In the genomic region with DNA sequence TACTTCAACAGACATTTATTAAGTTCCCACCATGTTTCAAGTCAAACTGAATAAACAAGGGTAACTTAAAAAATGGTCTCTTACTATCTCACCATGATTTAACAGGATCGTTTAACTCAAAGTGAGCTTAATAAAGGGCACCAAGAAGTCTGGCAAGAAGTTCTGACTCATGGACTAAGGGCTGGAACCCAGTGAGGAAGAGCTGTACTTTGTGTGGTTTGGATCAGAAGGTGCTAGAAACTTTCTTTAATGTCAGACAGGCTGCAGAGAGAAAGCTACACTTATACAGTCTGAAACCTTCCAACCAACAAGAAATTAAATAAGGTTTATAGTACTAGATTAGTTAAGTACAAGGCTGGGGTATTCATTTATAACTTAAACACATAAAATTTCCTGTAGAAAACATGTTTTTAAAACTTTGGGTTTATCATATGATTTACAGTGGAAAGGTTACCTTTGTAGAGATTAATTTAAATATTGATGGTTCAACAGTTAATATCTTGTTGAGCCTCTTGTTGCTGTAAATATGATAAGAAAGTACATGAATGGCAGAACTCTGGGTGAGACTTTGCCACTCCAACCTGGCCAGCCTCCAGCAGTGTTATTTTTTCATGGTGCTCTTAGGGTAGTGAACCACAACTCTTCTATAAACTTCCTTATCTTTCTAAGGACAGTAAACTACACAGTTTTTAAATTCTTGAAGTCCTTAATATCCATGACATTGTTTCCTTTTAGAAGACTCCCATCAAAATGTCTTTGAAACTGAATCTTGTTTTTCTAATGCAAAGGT, we compare ENCODE assay signal across 1 cellular context.
TF ChIP-seq lines count a peak whose summit lies in the region.

No MANE protein-coding gene starts in this region.

TF ChIP-seq in HEK293, 187 proteins besides CTCF, POLR2A, EP300 and RAD21 (continued from another document):
- TF ChIP-seq, protein P1, sequence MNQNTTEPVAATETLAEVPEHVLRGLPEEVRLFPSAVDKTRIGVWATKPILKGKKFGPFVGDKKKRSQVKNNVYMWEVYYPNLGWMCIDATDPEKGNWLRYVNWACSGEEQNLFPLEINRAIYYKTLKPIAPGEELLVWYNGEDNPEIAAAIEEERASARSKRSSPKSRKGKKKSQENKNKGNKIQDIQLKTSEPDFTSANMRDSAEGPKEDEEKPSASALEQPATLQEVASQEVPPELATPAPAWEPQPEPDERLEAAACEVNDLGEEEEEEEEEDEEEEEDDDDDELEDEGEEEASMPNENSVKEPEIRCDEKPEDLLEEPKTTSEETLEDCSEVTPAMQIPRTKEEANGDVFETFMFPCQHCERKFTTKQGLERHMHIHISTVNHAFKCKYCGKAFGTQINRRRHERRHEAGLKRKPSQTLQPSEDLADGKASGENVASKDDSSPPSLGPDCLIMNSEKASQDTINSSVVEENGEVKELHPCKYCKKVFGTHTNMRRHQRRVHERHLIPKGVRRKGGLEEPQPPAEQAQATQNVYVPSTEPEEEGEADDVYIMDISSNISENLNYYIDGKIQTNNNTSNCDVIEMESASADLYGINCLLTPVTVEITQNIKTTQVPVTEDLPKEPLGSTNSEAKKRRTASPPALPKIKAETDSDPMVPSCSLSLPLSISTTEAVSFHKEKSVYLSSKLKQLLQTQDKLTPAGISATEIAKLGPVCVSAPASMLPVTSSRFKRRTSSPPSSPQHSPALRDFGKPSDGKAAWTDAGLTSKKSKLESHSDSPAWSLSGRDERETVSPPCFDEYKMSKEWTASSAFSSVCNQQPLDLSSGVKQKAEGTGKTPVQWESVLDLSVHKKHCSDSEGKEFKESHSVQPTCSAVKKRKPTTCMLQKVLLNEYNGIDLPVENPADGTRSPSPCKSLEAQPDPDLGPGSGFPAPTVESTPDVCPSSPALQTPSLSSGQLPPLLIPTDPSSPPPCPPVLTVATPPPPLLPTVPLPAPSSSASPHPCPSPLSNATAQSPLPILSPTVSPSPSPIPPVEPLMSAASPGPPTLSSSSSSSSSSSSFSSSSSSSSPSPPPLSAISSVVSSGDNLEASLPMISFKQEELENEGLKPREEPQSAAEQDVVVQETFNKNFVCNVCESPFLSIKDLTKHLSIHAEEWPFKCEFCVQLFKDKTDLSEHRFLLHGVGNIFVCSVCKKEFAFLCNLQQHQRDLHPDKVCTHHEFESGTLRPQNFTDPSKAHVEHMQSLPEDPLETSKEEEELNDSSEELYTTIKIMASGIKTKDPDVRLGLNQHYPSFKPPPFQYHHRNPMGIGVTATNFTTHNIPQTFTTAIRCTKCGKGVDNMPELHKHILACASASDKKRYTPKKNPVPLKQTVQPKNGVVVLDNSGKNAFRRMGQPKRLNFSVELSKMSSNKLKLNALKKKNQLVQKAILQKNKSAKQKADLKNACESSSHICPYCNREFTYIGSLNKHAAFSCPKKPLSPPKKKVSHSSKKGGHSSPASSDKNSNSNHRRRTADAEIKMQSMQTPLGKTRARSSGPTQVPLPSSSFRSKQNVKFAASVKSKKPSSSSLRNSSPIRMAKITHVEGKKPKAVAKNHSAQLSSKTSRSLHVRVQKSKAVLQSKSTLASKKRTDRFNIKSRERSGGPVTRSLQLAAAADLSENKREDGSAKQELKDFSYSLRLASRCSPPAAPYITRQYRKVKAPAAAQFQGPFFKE (tag by site-specific recombination; IDR thresholded peaks at IDR 0.05; ENCODE audit: borderline replicate concordance) = no peak
- no peak for TF ChIP-seq ZNF239 (tag by site-specific recombination; IDR thresholded peaks at IDR 0.05)
TF ChIP-seq in HEK293: peak in this region for 1.
